Comparison of ENCODE assay signal across 19 cellular contexts in the genomic region with DNA sequence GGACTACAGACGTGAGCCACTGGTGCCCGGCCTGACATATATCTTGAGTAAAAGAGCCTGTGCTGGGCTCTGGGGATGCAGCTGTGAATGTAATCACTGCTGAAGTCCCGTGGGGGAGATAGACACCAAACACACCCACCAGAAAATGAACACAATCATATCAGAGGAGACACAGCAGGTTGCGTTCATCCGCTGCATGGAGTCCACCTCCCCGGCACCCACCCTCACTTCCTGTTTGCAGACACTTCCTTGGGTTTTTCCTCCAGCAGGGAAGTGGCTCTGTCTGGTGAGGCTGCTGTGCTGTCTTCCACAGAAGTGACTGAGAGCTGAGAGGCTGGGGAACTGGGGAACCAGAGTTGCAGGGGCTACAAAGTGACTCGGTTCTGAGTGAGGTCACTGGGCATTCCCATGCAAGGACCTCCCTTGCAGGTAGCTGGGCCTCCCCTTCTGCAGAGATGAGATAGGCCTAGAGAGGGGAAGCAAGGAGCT. TPM values are rescaled to one million over a fixed set of nuclear protein-coding genes. Genes with fewer than 3 reads are reported as not detected.
A peak's percentile ranks its signal among the peaks of the same experiment; 100 is the strongest.
DNase-seq lines count a peak whose midpoint lies in the region; ATAC-seq, FAIRE-seq and TF ChIP-seq lines count a peak whose summit lies in the region.
"Had no signal": no experiment of that assay in that cellular context is flagged by ENCODE, and none has a peak within 500 bp of the region (broad histone marks: within the 10 kb centered on the region; RNA-seq: fewer than 3 reads in every experiment).

No MANE protein-coding gene starts in this region.

- no peaks in the 10 kb centered on the region for H3K9me3 Mint-ChIP-seq in activated naive CD8-positive, alpha-beta T cell treated with anti-CD3 and anti-CD28 coated beads for 36 hours
- H3K9me3 Mint-ChIP-seq in naive thymus-derived CD4-positive, alpha-beta T cell: peaks cover 0 to 2% (median 0%) of the 10 kb centered on the region in 11 donors

- FAIRE-seq in HepG2 (lab: Jason Lieb, UNC): no peak
- FAIRE-seq: keratinocyte had no signal

- H3K27me3 Mint-ChIP-seq in activated naive CD8-positive, alpha-beta T cell treated with anti-CD3 and anti-CD28 coated beads for 36 hours: no peaks in the 10 kb centered on the region
- H3K27me3 Mint-ChIP-seq in naive thymus-derived CD4-positive, alpha-beta T cell: no peaks in the 10 kb centered on the region
- H3K27me3 Mint-ChIP-seq: activated CD4-positive, alpha-beta T cell treated with anti-CD3 and anti-CD28 coated beads for 36 hours had no signal

- POLR2A ChIA-PET in HepG2 (lab: Yijun Ruan, JAX): no interaction called here
- POLR2A ChIA-PET in naive thymus-derived CD4-positive, alpha-beta T cell (lab: Charles Lee): no interaction called here

- no peak overlapping the region for H3K4me3 ChIP-seq in right lobe of liver
- H3K4me3 ChIP-seq in HepG2 (replicated peaks in 1 of 3; ENCODE audit: insufficient read depth in 1 of 3, low read depth in 2 of 3, low read length in 3 of 3): no peak overlapping the region
- H3K4me3 ChIP-seq in upper lobe of right lung: no peak overlapping the region
- no peak overlapping the region for H3K4me3 ChIP-seq in naive thymus-derived CD4-positive, alpha-beta T cell (ENCODE audit: low read length)
- H3K4me3 ChIP-seq: psoas muscle, testis had no signal

- no peak overlapping the region for H3K4me3 Mint-ChIP-seq in activated naive CD8-positive, alpha-beta T cell treated with anti-CD3 and anti-CD28 coated beads for 36 hours
- no peak overlapping the region for H3K4me3 Mint-ChIP-seq in naive thymus-derived CD4-positive, alpha-beta T cell
- H3K4me3 Mint-ChIP-seq: activated CD4-positive, alpha-beta T cell treated with anti-CD3 and anti-CD28 coated beads for 36 hours had no signal

- no peak overlapping the region for H2AFZ ChIP-seq in HepG2 (ENCODE audit: low read length)

- peaks cover 11% of the 10 kb centered on the region for H3K4me1 Mint-ChIP-seq in activated naive CD8-positive, alpha-beta T cell treated with anti-CD3 and anti-CD28 coated beads for 36 hours
- peaks cover 10 to 26% (median 18%) of the 10 kb centered on the region in 7 donors for H3K4me1 Mint-ChIP-seq in naive thymus-derived CD4-positive, alpha-beta T cell

- no peaks in the 10 kb centered on the region for H4K20me1 ChIP-seq in HepG2 (ENCODE audit: insufficient read depth, low read length)

- H3K9me3 ChIP-seq in right lobe of liver (no peaks in the 10 kb centered on the region), HepG2 (ENCODE audit: low read length) (no peaks in the 10 kb centered on the region), upper lobe of right lung (no peaks in the 10 kb centered on the region)
- no peaks in the 10 kb centered on the region for H3K9me3 ChIP-seq in naive thymus-derived CD4-positive, alpha-beta T cell (ENCODE audit: control insufficient read depth in 2 of 3, low read length in 3 of 3)
- H3K9me3 ChIP-seq: psoas muscle, testis had no signal

- TF ChIP-seq RAD21 in HepG2 (CRISPR knock-in tag; IDR thresholded peaks at IDR 0.05): no peak

- peaks cover 3% of the 10 kb centered on the region for H3K36me3 Mint-ChIP-seq in activated naive CD8-positive, alpha-beta T cell treated with anti-CD3 and anti-CD28 coated beads for 36 hours
- peaks cover 0 to 16% (median 0%) of the 10 kb centered on the region in 5 donors for H3K36me3 Mint-ChIP-seq in naive thymus-derived CD4-positive, alpha-beta T cell

- CTCF ChIA-PET in HepG2 (lab: Yijun Ruan, JAX; ENCODE audit: low intra/inter-chr PET ratio, low total read pairs): no interaction called here
- CTCF ChIA-PET in naive thymus-derived CD4-positive, alpha-beta T cell (lab: Charles Lee): interaction anchor here (1.1 kb wide), 1 partner anchor 50 kb away, joined by 3 read pairs; no protein-coding TSS in a partner anchor

- intact Hi-C loops in right lobe of liver (cut with DNase I): no loop called here
- intact Hi-C loops in HepG2 (cut with micrococcal nuclease; ENCODE audit: unreplicated experiment): no loop called here
- intact Hi-C loops in upper lobe of right lung (cut with DNase I): no loop called here
- intact Hi-C loops in naive thymus-derived CD4-positive, alpha-beta T cell (cut with micrococcal nuclease): no loop called here

- DNase-seq in right lobe of liver (no peak), HepG2 (ENCODE audit: low spot score) (no peak), left lobe of liver (ENCODE audit: low spot score) (no peak), upper lobe of right lung (no peak), hypothalamus (lab: John Stamatoyannopoulos, UW) (no peak)
- DNase-seq in activated naive CD8-positive, alpha-beta T cell treated with anti-CD3 and anti-CD28 coated beads for 36 hours: no peak
- no peak for DNase-seq in naive thymus-derived CD4-positive, alpha-beta T cell
- DNase-seq: activated CD4-positive, alpha-beta T cell treated with anti-CD3 and anti-CD28 coated beads for 36 hours; activated gamma-delta T cell treated with Interleukin-2 at 50 U/mL for 16 hours; mesendoderm; NCI-H2081; psoas muscle; stimulated activated CD4-positive, alpha-beta T cell treated with anti-CD3 and anti-CD28 coated beads, Interleukin-12 subunit alpha, Interleukin-12 subunit beta, amount 100 ng/mL, for 4 hours; stimulated activated CD8-positive, alpha-beta memory T cell treated with anti-CD3 and anti-CD28 coated beads, Interleukin-4, amount 100 ng/mL, for 48 hours; T1000; testis had no signal

- ATAC-seq in right lobe of liver: peak; percentile 41 to 69 (median 63)
- ATAC-seq in HepG2: no peak
- peak; percentile 58 for ATAC-seq in left lobe of liver
- ATAC-seq in upper lobe of right lung: peak; percentile 35
- ATAC-seq in GM18873 (IDR thresholded peaks at IDR 0.05; ENCODE audit: low FRiP score, unreplicated experiment): no peak
- no peak for ATAC-seq in naive thymus-derived CD4-positive, alpha-beta T cell
- ATAC-seq: activated CD4-positive, alpha-beta T cell treated with anti-CD3 and anti-CD28 coated beads for 36 hours had no signal

- no peaks in the 10 kb centered on the region for H3K4me1 ChIP-seq in right lobe of liver
- no peaks in the 10 kb centered on the region; the same call in 1 of the 2 replicates for H3K4me1 ChIP-seq in HepG2 (ENCODE audit: insufficient read depth, low read length)
- H3K4me1 ChIP-seq in upper lobe of right lung: no peaks in the 10 kb centered on the region
- H3K4me1 ChIP-seq in naive thymus-derived CD4-positive, alpha-beta T cell (ENCODE audit: control insufficient read depth in 2 of 2, insufficient read depth in 2 of 2, low read length in 2 of 2): no peaks in the 10 kb centered on the region

- peaks cover 0 to 21% (median 0%) of the 10 kb centered on the region in 4 donors for H3K36me3 ChIP-seq in right lobe of liver
- peaks cover 5 to 24% of the 10 kb centered on the region in 2 experiments; a peak in 4 of 5 replicates for H3K36me3 ChIP-seq in HepG2 (replicated peaks in 1 of 2; ENCODE audit: control insufficient read depth in 1 of 2, insufficient read depth in 2 of 2, low read length in 2 of 2)
- H3K36me3 ChIP-seq in upper lobe of right lung: peaks cover 12% of the 10 kb centered on the region
- peaks cover 0 to 27% (median 4%) of the 10 kb centered on the region in 3 experiments for H3K36me3 ChIP-seq in naive thymus-derived CD4-positive, alpha-beta T cell (ENCODE audit: control insufficient read depth in 2 of 3, insufficient read depth in 3 of 3, low read length in 3 of 3)

- no peaks in the 10 kb centered on the region for H3K27me3 ChIP-seq in right lobe of liver
- H3K27me3 ChIP-seq in HepG2 (ENCODE audit: control insufficient read depth in 1 of 2, insufficient read depth in 2 of 2, low read length in 2 of 2): no peaks in the 10 kb centered on the region
- no peaks in the 10 kb centered on the region for H3K27me3 ChIP-seq in upper lobe of right lung
- no peaks in the 10 kb centered on the region for H3K27me3 ChIP-seq in naive thymus-derived CD4-positive, alpha-beta T cell (ENCODE audit: control insufficient read depth in 2 of 2, insufficient read depth in 2 of 2, low read length in 2 of 2)
- H3K27me3 ChIP-seq: testis had no signal

- no peak overlapping the region for H3K4me2 ChIP-seq in HepG2 (ENCODE audit: low read depth, low read length)
- H3K4me2 ChIP-seq: KMS-11 had no signal

- peak overlapping the region; percentile 34 for H3K27ac Mint-ChIP-seq in activated naive CD8-positive, alpha-beta T cell treated with anti-CD3 and anti-CD28 coated beads for 36 hours
- H3K27ac Mint-ChIP-seq in naive thymus-derived CD4-positive, alpha-beta T cell: peak overlapping the region in 2 of 9 donors; percentile 25 to 62
- H3K27ac Mint-ChIP-seq: activated CD4-positive, alpha-beta T cell treated with anti-CD3 and anti-CD28 coated beads for 36 hours had no signal

- H3K79me2 ChIP-seq in HepG2 (ENCODE audit: insufficient read depth, low read length): no peaks in the 10 kb centered on the region

- in situ Hi-C loops in HepG2 (cut with HindIII; ENCODE audit: extremely low pct_ligation_motif_present, low pct_unique_long_range_greater_than_20kb): no loop called here

- TF ChIP-seq CTCF in right lobe of liver (IDR thresholded peaks at IDR 0.05) (no peak), HepG2 (CRISPR knock-in tag; IDR thresholded peaks at IDR 0.05) (no peak), upper lobe of right lung (IDR thresholded peaks at IDR 0.05) (no peak)

- no peak for TF ChIP-seq POLR2A in right lobe of liver (IDR thresholded peaks at IDR 0.05)
- TF ChIP-seq POLR2A in HepG2 (IDR thresholded peaks at IDR 0.05; ENCODE audit: insufficient read depth in 1 of 2, low read depth in 2 of 2, low read length in 2 of 2): no peak

- TF ChIP-seq EP300 in HepG2 (IDR thresholded peaks at IDR 0.05; ENCODE audit: low read depth in 2 of 2, low read length in 2 of 2): no peak
- no peak for TF ChIP-seq EP300 in HepG2 (CRISPR knock-in tag; IDR thresholded peaks at IDR 0.05; ENCODE audit: borderline replicate concordance)

- H3K27ac ChIP-seq in right lobe of liver: no peak overlapping the region
- no peak overlapping the region for H3K27ac ChIP-seq in HepG2 (ENCODE audit: extremely low read length, insufficient read depth, low read length)
- no peak overlapping the region for H3K27ac ChIP-seq in upper lobe of right lung
- H3K27ac ChIP-seq in naive thymus-derived CD4-positive, alpha-beta T cell (ENCODE audit: low read depth, low read length): no peak overlapping the region
- H3K27ac ChIP-seq: KMS-11, testis had no signal

- 81% methylated on average over 3 of the region's 7 CpGs for WGBS in right lobe of liver (ENCODE audit: insufficient coverage, low coverage, low lambda C conversion rate, missing lambda C conversion rate)
- WGBS in HepG2 (ENCODE audit: low lambda C conversion rate): 92% methylated on average over 4 of the region's 7 CpGs

- no TSS peak for BruUV-seq in HepG2 (replicated peaks; lab: Mats Ljungman, UMichigan)

- H3K9ac ChIP-seq in HepG2 (ENCODE audit: insufficient read depth, low read depth, low read length): no peak overlapping the region
- H3K9ac ChIP-seq: KMS-11 had no signal

RNA-seq across cellular contexts. Expression of gene MICALL1, which starts 7.2 kb away (rescaled TPM):
- total RNA-seq in right lobe of liver (10 to 100 TPM in 3 of 6 experiments, 1 to 10 TPM in 3; 6.5 to 19.0 (median 10.3) TPM), HepG2 (2016; rRNA removed; fragmentation: Illumina TruSeq; extraction: Trizol) (10.2 and 10.6 TPM in 2 replicates), left lobe of liver (9.5 TPM), upper lobe of right lung (37.4 TPM)
- 3.4 and 3.8 TPM in 2 replicates for total RNA-seq in HepG2 (2016; cell fraction: cytosol; rRNA removed; fragmentation: Illumina TruSeq; extraction: Trizol; ENCODE audit: low read depth)
- 9.0 and 10.7 TPM in 2 replicates for total RNA-seq in HepG2 (2016; cell fraction: insoluble cytoplasmic fraction; rRNA removed; fragmentation: Illumina TruSeq; extraction: Trizol)
- 13.1 and 14.5 TPM in 2 replicates for total RNA-seq in HepG2 (2016; cell fraction: membrane; rRNA removed; fragmentation: Illumina TruSeq; extraction: Trizol)
- 7.8 and 8.7 TPM in 2 replicates for total RNA-seq in HepG2 (2016; cell fraction: nucleus; rRNA removed; fragmentation: Illumina TruSeq; extraction: Trizol)
- 7.6 and 10.2 TPM in 2 replicates for polyA plus RNA-seq in HepG2 (2011; rRNA removed)
- 6.7 and 7.5 TPM in 2 replicates for polyA plus RNA-seq in HepG2 (2011; cell fraction: cytosol; rRNA removed)
- 20.3 and 21.4 TPM in 2 replicates for polyA plus RNA-seq in HepG2 (2011; cell fraction: nucleus; rRNA removed)
- 6.6 and 10.9 TPM in 2 replicates for polyA plus RNA-seq in HepG2 (2012)
- 4.2 and 4.5 TPM in 2 replicates for polyA plus RNA-seq in HepG2 (2016; cell fraction: cytosol; fragmentation: Illumina TruSeq; extraction: Trizol; ENCODE audit: low read depth)
- polyA plus RNA-seq in HepG2 (2016; cell fraction: insoluble cytoplasmic fraction; fragmentation: Illumina TruSeq; extraction: Trizol; ENCODE audit: low read depth): 11.5 and 15.1 TPM in 2 replicates
- polyA plus RNA-seq in HepG2 (2016; cell fraction: membrane; fragmentation: Illumina TruSeq; extraction: Trizol; ENCODE audit: low read depth): 12.2 and 15.3 TPM in 2 replicates
- 14.0 and 21.3 TPM in 2 replicates for polyA plus RNA-seq in HepG2 (2016; cell fraction: nucleus; fragmentation: Illumina TruSeq; extraction: Trizol; ENCODE audit: insufficient read depth, low read depth)
- 20.1 and 35.6 TPM in 2 replicates for polyA minus RNA-seq in HepG2 (2011; rRNA and poly(A)+ RNA removed; ENCODE audit: low replicate concordance)
- 11.8 and 17.0 TPM in 2 replicates for polyA minus RNA-seq in HepG2 (2011; cell fraction: cytosol; rRNA and poly(A)+ RNA removed)
- 8.9 and 10.7 TPM in 2 replicates for polyA minus RNA-seq in HepG2 (2011; cell fraction: nucleus; rRNA and poly(A)+ RNA removed)
- 10 to 100 TPM; 14.2 to 16.6 TPM for total RNA-seq in activated naive CD8-positive, alpha-beta T cell treated with anti-CD3 and anti-CD28 coated beads for 36 hours
- total RNA-seq in naive thymus-derived CD4-positive, alpha-beta T cell: 10 to 100 TPM; 22.2 to 40.0 (median 27.8) TPM
- polyA plus RNA-seq in naive thymus-derived CD4-positive, alpha-beta T cell: 1 to 10 TPM; 2.2 to 7.3 TPM

RNA-seq across cellular contexts. Expression of gene C22orf23, which starts 40.1 kb away (rescaled TPM):
- total RNA-seq in right lobe of liver: under 1 TPM in 1 of 6 experiments, not detected in 5; 0.40 TPM
- total RNA-seq in HepG2 (2016; rRNA removed; fragmentation: Illumina TruSeq; extraction: Trizol): 0.24 and 0.32 TPM in 2 replicates
- 0.40 and 0.44 TPM in 2 replicates for total RNA-seq in HepG2 (2016; cell fraction: cytosol; rRNA removed; fragmentation: Illumina TruSeq; extraction: Trizol; ENCODE audit: low read depth)
- total RNA-seq in HepG2 (2016; cell fraction: insoluble cytoplasmic fraction; rRNA removed; fragmentation: Illumina TruSeq; extraction: Trizol): 0.22 and 0.28 TPM in 2 replicates
- total RNA-seq in HepG2 (2016; cell fraction: membrane; rRNA removed; fragmentation: Illumina TruSeq; extraction: Trizol): 0.68 and 1.1 TPM in 2 replicates
- 0.50 TPM in 2 replicates for total RNA-seq in HepG2 (2016; cell fraction: nucleus; rRNA removed; fragmentation: Illumina TruSeq; extraction: Trizol)
- polyA plus RNA-seq in HepG2 (2011; rRNA removed): 0.21 and 0.24 TPM in 2 replicates
- polyA plus RNA-seq in HepG2 (2011; cell fraction: cytosol; rRNA removed): 0.13 and 0.25 TPM in 2 replicates
- polyA plus RNA-seq in HepG2 (2011; cell fraction: nucleus; rRNA removed): 0.34 and 0.45 TPM in 2 replicates
- 0.21 and 0.31 TPM in 2 replicates for polyA plus RNA-seq in HepG2 (2012)
- polyA plus RNA-seq in HepG2 (2016; cell fraction: cytosol; fragmentation: Illumina TruSeq; extraction: Trizol; ENCODE audit: low read depth): 0.36 and 0.62 TPM in 2 replicates
- polyA plus RNA-seq in HepG2 (2016; cell fraction: insoluble cytoplasmic fraction; fragmentation: Illumina TruSeq; extraction: Trizol; ENCODE audit: low read depth): 0.39 and 0.41 TPM in 2 replicates
- 0.43 and 0.85 TPM in 2 replicates for polyA plus RNA-seq in HepG2 (2016; cell fraction: membrane; fragmentation: Illumina TruSeq; extraction: Trizol; ENCODE audit: low read depth)
- 0.55 TPM in 1 of 2 replicates, not detected in the other for polyA plus RNA-seq in HepG2 (2016; cell fraction: nucleus; fragmentation: Illumina TruSeq; extraction: Trizol; ENCODE audit: insufficient read depth, low read depth)
- 0.21 and 0.34 TPM in 2 replicates for polyA minus RNA-seq in HepG2 (2011; rRNA and poly(A)+ RNA removed; ENCODE audit: low replicate concordance)
- polyA minus RNA-seq in HepG2 (2011; cell fraction: cytosol; rRNA and poly(A)+ RNA removed): not detected in 2 replicates
- polyA minus RNA-seq in HepG2 (2011; cell fraction: nucleus; rRNA and poly(A)+ RNA removed): 0.77 TPM in 1 of 2 replicates, not detected in the other
- total RNA-seq in activated naive CD8-positive, alpha-beta T cell treated with anti-CD3 and anti-CD28 coated beads for 36 hours: under 1 TPM; 0.40 to 0.41 TPM
- 0.25 TPM for total RNA-seq in left lobe of liver
- total RNA-seq in upper lobe of right lung: not detected
- under 1 TPM in 1 of 5 experiments, not detected in 4; 0.31 TPM for total RNA-seq in naive thymus-derived CD4-positive, alpha-beta T cell
- not detected for polyA plus RNA-seq in naive thymus-derived CD4-positive, alpha-beta T cell
- polyA plus RNA-seq: keratinocyte had no signal

RNA-seq across cellular contexts. Expression of gene POLR2F, which starts 40.2 kb away (rescaled TPM):
- 10 to 100 TPM; 42.4 to 60.5 (median 56.3) TPM for total RNA-seq in right lobe of liver
- 135 and 147 TPM in 2 replicates for total RNA-seq in HepG2 (2016; rRNA removed; fragmentation: Illumina TruSeq; extraction: Trizol)
- total RNA-seq in HepG2 (2016; cell fraction: cytosol; rRNA removed; fragmentation: Illumina TruSeq; extraction: Trizol; ENCODE audit: low read depth): 107 and 130 TPM in 2 replicates
- 141 and 150 TPM in 2 replicates for total RNA-seq in HepG2 (2016; cell fraction: insoluble cytoplasmic fraction; rRNA removed; fragmentation: Illumina TruSeq; extraction: Trizol)
- 184 and 188 TPM in 2 replicates for total RNA-seq in HepG2 (2016; cell fraction: membrane; rRNA removed; fragmentation: Illumina TruSeq; extraction: Trizol)
- 49.0 and 50.7 TPM in 2 replicates for total RNA-seq in HepG2 (2016; cell fraction: nucleus; rRNA removed; fragmentation: Illumina TruSeq; extraction: Trizol)
- 136 and 158 TPM in 2 replicates for polyA plus RNA-seq in HepG2 (2011; rRNA removed)
- polyA plus RNA-seq in HepG2 (2011; cell fraction: cytosol; rRNA removed): 155 and 221 TPM in 2 replicates
- polyA plus RNA-seq in HepG2 (2011; cell fraction: nucleus; rRNA removed): 72.1 and 83.3 TPM in 2 replicates
- 135 and 152 TPM in 2 replicates for polyA plus RNA-seq in HepG2 (2012)
- polyA plus RNA-seq in HepG2 (2016; cell fraction: cytosol; fragmentation: Illumina TruSeq; extraction: Trizol; ENCODE audit: low read depth): 196 and 219 TPM in 2 replicates
- 220 TPM in 2 replicates for polyA plus RNA-seq in HepG2 (2016; cell fraction: insoluble cytoplasmic fraction; fragmentation: Illumina TruSeq; extraction: Trizol; ENCODE audit: low read depth)
- polyA plus RNA-seq in HepG2 (2016; cell fraction: membrane; fragmentation: Illumina TruSeq; extraction: Trizol; ENCODE audit: low read depth): 238 and 251 TPM in 2 replicates
- polyA plus RNA-seq in HepG2 (2016; cell fraction: nucleus; fragmentation: Illumina TruSeq; extraction: Trizol; ENCODE audit: insufficient read depth, low read depth): 117 and 120 TPM in 2 replicates
- polyA minus RNA-seq in HepG2 (2011; rRNA and poly(A)+ RNA removed; ENCODE audit: low replicate concordance): 30.1 and 40.6 TPM in 2 replicates
- 33.1 TPM in 2 replicates for polyA minus RNA-seq in HepG2 (2011; cell fraction: cytosol; rRNA and poly(A)+ RNA removed)
- polyA minus RNA-seq in HepG2 (2011; cell fraction: nucleus; rRNA and poly(A)+ RNA removed): 14.9 and 15.7 TPM in 2 replicates
- total RNA-seq in activated naive CD8-positive, alpha-beta T cell treated with anti-CD3 and anti-CD28 coated beads for 36 hours: 100 to 1,000 TPM; 131 to 140 TPM
- 64.2 TPM for total RNA-seq in left lobe of liver
- 49.0 TPM for total RNA-seq in upper lobe of right lung
- 10 to 100 TPM; 25.9 to 67.8 (median 43.9) TPM for total RNA-seq in naive thymus-derived CD4-positive, alpha-beta T cell
- polyA plus RNA-seq in naive thymus-derived CD4-positive, alpha-beta T cell: 100 to 1,000 TPM; 108 to 137 TPM

Comparison
In these comparisons a context has a peak if more than half of its experiments do, and no peak if none do; other contexts are left out.
1. ATAC-seq: peak in right lobe of liver (4 of 4), left lobe of liver (single experiment) and upper lobe of right lung (single experiment); none in HepG2 (single experiment), GM18873 (single experiment) and naive thymus-derived CD4-positive, alpha-beta T cell (single experiment).